Comparison of ENCODE assay signal across 20 cellular contexts in genomic region chr2:44826601-44827000, GRCh38.
"Had no signal": no experiment of that assay in that cellular context is flagged by ENCODE, and none has a peak within 500 bp of the region (broad histone marks: within the 10 kb centered on the region; RNA-seq: fewer than 3 reads in every experiment).

No MANE protein-coding gene starts in this region.

- H3K4me1 ChIP-seq: esophagus squamous epithelium, lower lobe of right lung, parathyroid adenoma, right lobe of liver, tibial nerve, upper lobe of left lung had no signal

- H3K9me3 Mint-ChIP-seq: effector memory CD8-positive, alpha-beta T cell; natural killer cell; stimulated activated naive B cell treated with anti-CD40 and anti-IgM and Interleukin-4, amounts not matched to agents 10 μg/mL and 1 μg/mL and 100 μg/mL, for 72 hours; stimulated activated naive CD8-positive, alpha-beta T cell treated with anti-CD3 and anti-CD28 coated beads, Interleukin-15, Interleukin-2, amounts not matched to agents 100 ng/mL and 50 ng/mL, for 24 hours had no signal

- H3K9me3 ChIP-seq: esophagus squamous epithelium, lower lobe of right lung, right lobe of liver, thoracic aorta, tibial nerve, upper lobe of left lung had no signal

- H3K27me3 ChIP-seq: right lobe of liver, upper lobe of left lung had no signal

- H3K4me3 Mint-ChIP-seq: effector memory CD8-positive, alpha-beta T cell; natural killer cell; stimulated activated naive B cell treated with anti-CD40 and anti-IgM and Interleukin-4, amounts not matched to agents 10 μg/mL and 1 μg/mL and 100 μg/mL, for 72 hours; stimulated activated naive CD8-positive, alpha-beta T cell treated with anti-CD3 and anti-CD28 coated beads, Interleukin-15, Interleukin-2, amounts not matched to agents 100 ng/mL and 50 ng/mL, for 24 hours had no signal

- H3K9ac ChIP-seq: parathyroid adenoma had no signal

- DNase-seq: cortex of kidney; effector memory CD8-positive, alpha-beta T cell; erythroblast; esophagus squamous epithelium; foreskin melanocyte; hypothalamus; left ventricle myocardium superior; lower lobe of right lung; natural killer cell; right lobe of liver; small intestine; stimulated activated CD4-positive, alpha-beta T cell treated with anti-CD3 and anti-CD28 coated beads, Interleukin-15, amount 100 ng/mL, for 24 hours; stimulated activated CD4-positive, alpha-beta T cell treated with anti-CD3 and anti-CD28 coated beads, Interleukin-2, amount 100 ng/mL, for 48 hours; stimulated activated naive B cell treated with anti-CD40 and anti-IgM and Interleukin-4, amounts not matched to agents 10 μg/mL and 1 μg/mL and 100 μg/mL, for 72 hours; upper lobe of left lung had no signal

- H3K4me1 Mint-ChIP-seq: natural killer cell; stimulated activated naive B cell treated with anti-CD40 and anti-IgM and Interleukin-4, amounts not matched to agents 10 μg/mL and 1 μg/mL and 100 μg/mL, for 72 hours had no signal

- H3K36me3 ChIP-seq: esophagus squamous epithelium, lower lobe of right lung, right lobe of liver, thoracic aorta, tibial nerve, upper lobe of left lung had no signal

- H3K27ac ChIP-seq: esophagus squamous epithelium, lower lobe of right lung, parathyroid adenoma, right lobe of liver, thoracic aorta, tibial nerve, upper lobe of left lung had no signal

- H3K27ac Mint-ChIP-seq: effector memory CD8-positive, alpha-beta T cell; natural killer cell; progenitor cell of endocrine pancreas; stimulated activated naive B cell treated with anti-CD40 and anti-IgM and Interleukin-4, amounts not matched to agents 10 μg/mL and 1 μg/mL and 100 μg/mL, for 72 hours; stimulated activated naive CD8-positive, alpha-beta T cell treated with anti-CD3 and anti-CD28 coated beads, Interleukin-15, Interleukin-2, amounts not matched to agents 100 ng/mL and 50 ng/mL, for 24 hours had no signal

- H3K79me2 ChIP-seq: parathyroid adenoma had no signal

- H3K4me3 ChIP-seq: esophagus squamous epithelium, lower lobe of right lung, right lobe of liver, thoracic aorta, tibial nerve, upper lobe of left lung had no signal

- H3K36me3 Mint-ChIP-seq: natural killer cell; stimulated activated naive B cell treated with anti-CD40 and anti-IgM and Interleukin-4, amounts not matched to agents 10 μg/mL and 1 μg/mL and 100 μg/mL, for 72 hours had no signal

- H2AFZ ChIP-seq: parathyroid adenoma had no signal
